Comparison of ENCODE assay signal across 10 cellular contexts in genomic region chr15:74202461-74203401, GRCh38. TPM values are rescaled to one million over a fixed set of nuclear protein-coding genes. Genes with fewer than 3 reads are reported as not detected.
DNase-seq lines count a peak whose midpoint lies in the region; ATAC-seq lines count a peak whose summit lies in the region.
"Had no signal": no experiment of that assay in that cellular context is flagged by ENCODE, and none has a peak within 500 bp of the region (broad histone marks: within the 10 kb centered on the region; RNA-seq: fewer than 3 reads in every experiment).

Gene STRA6, minus strand, starts transcription at chr15:74202787. Its CDS starts 520 bp downstream, at chr15:74202267.

- H3K4me3 Mint-ChIP-seq in activated naive CD4-positive, alpha-beta T cell treated with anti-CD3 and anti-CD28 coated beads for 36 hours: no peak within 1 kb of the TSS
- H3K4me3 Mint-ChIP-seq: activated naive CD4-positive, alpha-beta T cell treated with anti-CD3 and anti-CD28 coated beads, Interleukin-2, amount 10 ng/mL, durations not matched to agents 7 days and 5 days had no signal

- no peaks in the 10 kb centered on the region for H3K4me1 Mint-ChIP-seq in activated naive CD4-positive, alpha-beta T cell treated with anti-CD3 and anti-CD28 coated beads for 36 hours (ENCODE audit: low read depth)
- H3K4me1 Mint-ChIP-seq: activated naive CD4-positive, alpha-beta T cell treated with anti-CD3 and anti-CD28 coated beads, Interleukin-2, amount 10 ng/mL, durations not matched to agents 7 days and 5 days had no signal

- CTCF ChIA-PET in activated naive CD4-positive, alpha-beta T cell treated with anti-CD3 and anti-CD28 coated beads for 36 hours (lab: Charles Lee): no interaction called here

- H3K36me3 Mint-ChIP-seq in activated naive CD4-positive, alpha-beta T cell treated with anti-CD3 and anti-CD28 coated beads for 36 hours (ENCODE audit: low read depth): no peaks in the 10 kb centered on the region
- H3K36me3 Mint-ChIP-seq: activated naive CD4-positive, alpha-beta T cell treated with anti-CD3 and anti-CD28 coated beads, Interleukin-2, amount 10 ng/mL, durations not matched to agents 7 days and 5 days had no signal

- intact Hi-C loops in left colon (cut with DNase I, micrococcal nuclease): no loop called here
- intact Hi-C loops in activated naive CD4-positive, alpha-beta T cell treated with anti-CD3 and anti-CD28 coated beads for 36 hours (cut with micrococcal nuclease): no loop called here

- no peak within 1 kb of the TSS for H3K27ac Mint-ChIP-seq in activated naive CD4-positive, alpha-beta T cell treated with anti-CD3 and anti-CD28 coated beads for 36 hours
- H3K27ac Mint-ChIP-seq: activated naive CD4-positive, alpha-beta T cell treated with anti-CD3 and anti-CD28 coated beads, Interleukin-2, amount 10 ng/mL, durations not matched to agents 7 days and 5 days had no signal

- DNase-seq in Caki2 (ENCODE audit: low read depth): peak; percentile 75
- peak; percentile 15 for DNase-seq in KBM-7
- DNase-seq in amniotic epithelial cell (ENCODE audit: low read depth): peak; percentile 94
- peak in 1 of 2 donors; percentile 19 for DNase-seq in left colon
- DNase-seq in stimulated activated CD4-positive, alpha-beta T cell treated with anti-CD3 and anti-CD28 coated beads, Interleukin-4, amount 100 ng/mL, for 1 hour: no peak
- DNase-seq in Kasumi-1 (lab: John Stamatoyannopoulos, UW): no peak
- DNase-seq in activated naive CD4-positive, alpha-beta T cell treated with anti-CD3 and anti-CD28 coated beads for 36 hours: no peak
- DNase-seq: activated naive CD4-positive, alpha-beta T cell treated with anti-CD3 and anti-CD28 coated beads, Interleukin-2, amount 10 ng/mL, durations not matched to agents 7 days and 5 days; left ventricle myocardium superior had no signal

- no peaks in the 10 kb centered on the region for H3K9me3 Mint-ChIP-seq in activated naive CD4-positive, alpha-beta T cell treated with anti-CD3 and anti-CD28 coated beads for 36 hours
- H3K9me3 Mint-ChIP-seq: activated naive CD4-positive, alpha-beta T cell treated with anti-CD3 and anti-CD28 coated beads, Interleukin-2, amount 10 ng/mL, durations not matched to agents 7 days and 5 days had no signal

- ATAC-seq in left colon: peak; percentile 66
- no peak for ATAC-seq in GM18870 (IDR thresholded peaks at IDR 0.05; ENCODE audit: unreplicated experiment)
- ATAC-seq: left ventricle myocardium superior had no signal

- H3K27me3 Mint-ChIP-seq in activated naive CD4-positive, alpha-beta T cell treated with anti-CD3 and anti-CD28 coated beads for 36 hours (ENCODE audit: low read depth): peaks cover 6% of the 10 kb centered on the region

- in situ Hi-C loops in Caki2 (cut with HindIII; ENCODE audit: low pct_unique_long_range_greater_than_20kb, low sequenced_read_pairs): no loop called here
- in situ Hi-C loops in KBM-7 (cut with MboI; ENCODE audit: low pct_unique_long_range_greater_than_20kb, low sequenced_read_pairs): no loop called here

RNA-seq across cellular contexts. Expression of gene STRA6, which starts in this region (rescaled TPM):
- total RNA-seq in Caki2 (2014; rRNA removed; shearing (Covaris generic); ENCODE audit: low replicate concordance): 14.9 and 17.7 TPM in 2 replicates
- not detected for total RNA-seq in left colon
- total RNA-seq in activated naive CD4-positive, alpha-beta T cell treated with anti-CD3 and anti-CD28 coated beads for 36 hours: not detected
- total RNA-seq: left ventricle myocardium superior had no signal

Comparison
In these comparisons a context has a peak if more than half of its experiments do, and no peak if none do; other contexts are left out.
1. RNA of gene STRA6 (total RNA-seq): 14.9 to 17.7 TPM in Caki2; not detected in left colon and not detected in activated naive CD4-positive, alpha-beta T cell treated with anti-CD3 and anti-CD28 coated beads for 36 hours; every median in the first group is over 10 times any median in the second.
2. Peak in ATAC-seq in left colon; RNA of the gene not detected or under 1 TPM.
3. DNase-seq: peak in Caki2 (single experiment), KBM-7 (single experiment) and amniotic epithelial cell (single experiment); none in stimulated activated CD4-positive, alpha-beta T cell treated with anti-CD3 and anti-CD28 coated beads, Interleukin-4, amount 100 ng/mL, for 1 hour (single experiment), Kasumi-1 (0 of 2) and activated naive CD4-positive, alpha-beta T cell treated with anti-CD3 and anti-CD28 coated beads for 36 hours (single experiment).